Comparison of ENCODE assay signal across 6 cellular contexts in the genomic region with DNA sequence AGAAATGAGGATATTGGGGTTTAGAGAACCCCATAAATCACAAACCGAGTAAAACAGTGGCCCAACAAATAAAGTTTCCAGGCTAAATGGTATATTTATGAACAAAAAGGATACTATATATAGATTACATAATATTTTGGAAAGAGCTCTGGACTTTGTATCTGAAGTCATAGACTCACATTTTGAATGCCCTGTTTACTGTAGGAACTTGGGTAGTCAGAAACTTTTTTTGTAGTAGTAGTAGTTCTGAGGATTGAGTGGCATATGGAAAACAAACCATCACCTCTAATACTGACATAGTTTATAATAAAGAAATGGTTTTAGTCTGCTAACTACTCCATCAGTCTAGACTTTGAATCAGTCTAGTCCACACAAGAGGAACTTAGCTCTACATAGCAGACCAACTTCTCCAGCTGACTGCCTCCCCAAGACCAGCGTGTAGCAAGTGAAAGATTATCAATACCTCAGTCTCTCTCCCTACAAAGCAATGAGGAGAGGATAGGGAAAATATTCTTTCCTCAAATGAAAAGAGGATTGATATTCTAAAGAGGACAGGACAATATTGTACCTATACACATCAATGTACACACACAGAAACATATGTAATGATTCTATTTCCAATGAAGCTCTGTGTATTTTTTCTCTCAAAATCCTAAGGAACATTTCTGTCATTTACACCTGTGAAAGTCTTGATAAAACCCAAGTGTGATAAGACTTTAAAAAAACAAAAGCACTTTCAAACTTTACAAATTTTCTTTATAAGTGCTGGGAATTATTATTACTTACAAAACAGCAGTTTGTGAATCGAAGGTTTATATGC.
"Had no signal": no experiment of that assay in that cellular context is flagged by ENCODE, and none has a peak within 500 bp of the region (broad histone marks: within the 10 kb centered on the region; RNA-seq: fewer than 3 reads in every experiment).

No MANE protein-coding gene starts in this region.

- FAIRE-seq: HepG2, HTR-8/SVneo, K562 had no signal

- H3K27ac ChIP-seq: HL-60 had no signal

- ATAC-seq: HepG2, K562 had no signal

- DNase-seq: IMR-90, KBM-7 had no signal

- H3K4me3 ChIP-seq: K562 had no signal
